In genomic region chr16:53055603-53056527, GRCh38 we compare ENCODE assay signal across 8 cellular contexts. TPM values are rescaled to one million over a fixed set of nuclear protein-coding genes. Genes with fewer than 3 reads are reported as not detected.
DNase-seq lines count a peak whose midpoint lies in the region; ATAC-seq and TF ChIP-seq lines count a peak whose summit lies in the region.

No MANE protein-coding gene starts in this region.

- TF ChIP-seq CTCF in cardiac muscle cell (IDR thresholded peaks at IDR 0.05; ENCODE audit: low read depth, low read length) (no peak), ovary (IDR thresholded peaks at IDR 0.05) (no peak)

- intact Hi-C loops in ovary (cut with DNase I), result loop anchor here in 3 of 4 donors (2.0 to 10.0 kb wide), 6 partner anchors 73 to 379 kb away; partner anchors contain the start of gene RBL2 (in 1 of the 3)

- ATAC-seq in activated naive CD4-positive, alpha-beta T cell treated with anti-CD3 and anti-CD28 coated beads, Interleukin-2, amount 50 U/mL, for 72 hours, result no peak
- ATAC-seq in GM21723 (IDR thresholded peaks at IDR 0.05; ENCODE audit: unreplicated experiment) (no peak), HG02759 (IDR thresholded peaks at IDR 0.05; ENCODE audit: unreplicated experiment) (no peak), GM21360 (IDR thresholded peaks at IDR 0.05; ENCODE audit: unreplicated experiment) (no peak)

- H3K27me3 ChIP-seq in cardiac muscle cell (no peaks in the 10 kb centered on the region), ovary (no peaks in the 10 kb centered on the region)

- no peak for TF ChIP-seq POLR2A in ovary (IDR thresholded peaks at IDR 0.05)

- 32 to 37% (median 33%) methylated on average over 12 of the region's 12 CpGs for WGBS in ovary, 3 donors

- no peaks in the 10 kb centered on the region for H3K36me3 Mint-ChIP-seq in activated naive CD4-positive, alpha-beta T cell treated with anti-CD3 and anti-CD28 coated beads, Interleukin-2, amount 50 U/mL, for 72 hours

- H3K27ac ChIP-seq in cardiac muscle cell, result peak overlapping the region; percentile 89
- peak overlapping the region; percentile 56 to 63 for H3K27ac ChIP-seq in ovary

- H3K4me1 ChIP-seq in cardiac muscle cell (ENCODE audit: low read depth) (no peaks in the 10 kb centered on the region), ovary (ENCODE audit: insufficient read depth) (peaks cover 4% of the 10 kb centered on the region)

- peak overlapping the region; percentile 47 to 82 for H3K27ac Mint-ChIP-seq in activated naive CD4-positive, alpha-beta T cell treated with anti-CD3 and anti-CD28 coated beads, Interleukin-2, amount 50 U/mL, for 72 hours

- DNase-seq in GM03348 (ENCODE audit: low spot score) (peak; percentile 65), M059J (ENCODE audit: low read depth) (peak; percentile 78), cardiac muscle cell (ENCODE audit: low read depth in 1 of 2, low spot score in 1 of 2) (peak; percentile 48 to 96), ovary (peak; percentile 30 to 52 (median 43))
- DNase-seq in activated naive CD4-positive, alpha-beta T cell treated with anti-CD3 and anti-CD28 coated beads, Interleukin-2, amount 50 U/mL, for 72 hours (ENCODE audit: low spot score in 2 of 2), result no peak

- no peak for TF ChIP-seq EP300 in ovary (IDR thresholded peaks at IDR 0.05)

- no peaks in the 10 kb centered on the region for H3K9me3 Mint-ChIP-seq in activated naive CD4-positive, alpha-beta T cell treated with anti-CD3 and anti-CD28 coated beads, Interleukin-2, amount 50 U/mL, for 72 hours

- no peaks in the 10 kb centered on the region for H3K9me3 ChIP-seq in cardiac muscle cell (ENCODE audit: low read depth)
- H3K9me3 ChIP-seq in ovary, result no peaks in the 10 kb centered on the region

- H3K4me3 ChIP-seq in cardiac muscle cell, result peak overlapping the region; percentile 50
- H3K4me3 ChIP-seq in ovary, result peak overlapping the region; percentile 45

- H3K36me3 ChIP-seq in cardiac muscle cell (no peaks in the 10 kb centered on the region), ovary (no peaks in the 10 kb centered on the region)

RNA-seq across cellular contexts. Expression of gene CHD9, which starts 1.1 kb away (rescaled TPM):
- 13.8 and 24.5 TPM in 2 replicates for total RNA-seq in M059J (2014; rRNA removed; shearing (Covaris generic))
- 10 to 100 TPM; 10.8 to 15.9 TPM for total RNA-seq in activated naive CD4-positive, alpha-beta T cell treated with anti-CD3 and anti-CD28 coated beads, Interleukin-2, amount 50 U/mL, for 72 hours
- total RNA-seq in cardiac muscle cell (22.8 and 54.8 TPM in 2 replicates), ovary (100 to 1,000 TPM in 1 of 7 donors, 10 to 100 TPM in 6; 45.1 to 100 (median 87.5) TPM)
- polyA plus RNA-seq in cardiac muscle cell (78.9 and 93.3 TPM in 2 replicates), ovary (10 to 100 TPM; 11.8 to 18.2 TPM)

RNA-seq across cellular contexts. Expression of gene CHD9NB, which starts 3.2 kb away (rescaled TPM):
- 0.20 and 0.57 TPM in 2 replicates for total RNA-seq in M059J (2014; rRNA removed; shearing (Covaris generic))
- 1 to 10 TPM in 1 of 2 donors, under 1 TPM in 1; 0.14 to 1.5 TPM for total RNA-seq in activated naive CD4-positive, alpha-beta T cell treated with anti-CD3 and anti-CD28 coated beads, Interleukin-2, amount 50 U/mL, for 72 hours
- total RNA-seq in cardiac muscle cell (0.12 TPM in 1 of 2 replicates, not detected in the other), ovary (10 to 100 TPM in 1 of 7 donors, 1 to 10 TPM in 4, under 1 TPM in 1, not detected in 1; 0.38 to 91.1 (median 3.2) TPM)
- polyA plus RNA-seq in cardiac muscle cell (not detected in 2 replicates), ovary (1 to 10 TPM in 1 of 2 donors, under 1 TPM in 1; 0.15 to 1.0 TPM)

Comparison
In these comparisons a context has a peak if more than half of its experiments do, and no peak if none do; other contexts are left out.
1. DNase-seq: peak in GM03348 (single experiment), M059J (single experiment), cardiac muscle cell (2 of 2) and ovary (5 of 5); none in activated naive CD4-positive, alpha-beta T cell treated with anti-CD3 and anti-CD28 coated beads, Interleukin-2, amount 50 U/mL, for 72 hours (0 of 2).